16 cellular contexts compared by ENCODE assay signal in the genomic region with DNA sequence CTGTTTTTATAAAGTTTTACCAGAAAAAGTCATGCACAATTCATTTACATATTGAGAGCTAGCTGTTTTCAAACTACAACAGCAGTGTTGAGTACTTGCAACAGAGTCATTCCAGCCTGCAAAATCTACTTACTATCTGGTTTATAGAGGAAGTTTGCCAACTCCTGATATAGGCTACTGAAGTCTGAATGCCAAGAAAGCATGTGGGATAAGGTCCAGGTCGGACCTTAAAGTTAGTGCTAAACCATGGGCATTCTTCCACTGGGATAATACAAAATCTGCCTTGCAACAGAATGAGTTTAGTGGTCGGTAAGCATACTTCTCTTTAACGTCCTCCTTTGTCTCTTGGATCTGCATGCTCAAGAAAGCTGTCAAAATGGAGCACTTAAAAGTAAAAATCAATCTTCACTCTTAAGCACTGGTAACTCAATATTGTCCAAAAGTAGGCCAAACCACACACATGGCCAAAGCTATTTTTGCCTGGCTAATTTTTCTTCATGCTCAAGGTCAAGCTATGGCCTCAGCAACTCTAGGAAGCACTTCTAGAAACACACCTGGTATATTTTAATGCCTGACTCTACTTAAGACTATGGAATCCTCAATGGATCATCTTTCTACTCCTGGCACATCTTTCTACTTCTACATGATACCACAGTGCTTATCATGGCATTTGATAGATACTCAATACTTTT.
A peak's percentile ranks its signal among the peaks of the same experiment; 100 is the strongest.
DNase-seq lines count a peak whose midpoint lies in the region; FAIRE-seq and TF ChIP-seq lines count a peak whose summit lies in the region.
"Had no signal": no experiment of that assay in that cellular context is flagged by ENCODE, and none has a peak within 500 bp of the region (broad histone marks: within the 10 kb centered on the region; RNA-seq: fewer than 3 reads in every experiment).

No MANE protein-coding gene starts in this region.

- WGBS in thyroid gland, 2 donors = 77 to 85% methylated on average over 3 of the region's 3 CpGs

- no peak overlapping the region for H3K4me2 ChIP-seq in astrocyte (ENCODE audit: low read length)

- peaks cover 14% of the 10 kb centered on the region for H3K4me1 Mint-ChIP-seq in astrocyte (ENCODE audit: low read depth, unreplicated experiment)

- no peak overlapping the region for H3K27ac Mint-ChIP-seq in astrocyte (ENCODE audit: unreplicated experiment)
- H3K27ac Mint-ChIP-seq: CD8-positive, alpha-beta T cell had no signal

- H3K9me3 Mint-ChIP-seq in astrocyte (ENCODE audit: unreplicated experiment) = peaks cover 9% of the 10 kb centered on the region

- H3K4me3 Mint-ChIP-seq in astrocyte (ENCODE audit: unreplicated experiment) = no peak overlapping the region
- H3K4me3 Mint-ChIP-seq: CD8-positive, alpha-beta T cell had no signal

- FAIRE-seq in astrocyte (lab: Jason Lieb, UNC) = no peak
- FAIRE-seq: GM12891 had no signal

- H3K9me3 ChIP-seq in astrocyte (ENCODE audit: insufficient read depth, low read depth, low read length) (no peaks in the 10 kb centered on the region), skeletal muscle tissue (ENCODE audit: control insufficient read depth in 3 of 3, low read length in 3 of 3) (no peaks in the 10 kb centered on the region), thyroid gland (no peaks in the 10 kb centered on the region)
- H3K9me3 ChIP-seq: BE2C had no signal

- DNase-seq in DMS53 (lab: John Stamatoyannopoulos, UW) (peak; percentile 19), DMS53 treated with DMSO at 0.1 percent for 48 hours (lab: John Stamatoyannopoulos, UW; ENCODE audit: unreplicated experiment) (no peak), astrocyte (ENCODE audit: low read depth) (peak; percentile 56), fibroblast of villous mesenchyme (ENCODE audit: low read depth) (peak; percentile 38), NCI-H2029 treated with DMSO at 0.1 percent for 48 hours (lab: John Stamatoyannopoulos, UW) (no peak), thyroid gland (no peak)
- DNase-seq in activated CD4-positive, alpha-beta T cell treated with anti-CD3 and anti-CD28 coated beads, Interleukin-2, amount 50 U/mL, for 48 hours = no peak
- DNase-seq: BE2C; CD8-positive, alpha-beta T cell; GF-D8; Kasumi-1; NCI-H187 treated with DMSO at 0.1 percent for 48 hours; NCI-H446 treated with DMSO at 0.1 percent for 48 hours had no signal

- no peak for TF ChIP-seq CTCF in astrocyte (IDR thresholded peaks at IDR 0.05; ENCODE audit: insufficient read depth, low read depth, low read length)
- TF ChIP-seq CTCF in fibroblast of villous mesenchyme (IDR thresholded peaks at IDR 0.05; ENCODE audit: insufficient read depth, low read depth, low read length) = no peak
- no peak for TF ChIP-seq CTCF in thyroid gland (IDR thresholded peaks at IDR 0.05)

- no peaks in the 10 kb centered on the region for H3K36me3 Mint-ChIP-seq in astrocyte (ENCODE audit: low read depth, unreplicated experiment)
- H3K36me3 Mint-ChIP-seq: CD8-positive, alpha-beta T cell had no signal

- no peaks in the 10 kb centered on the region for H3K79me2 ChIP-seq in astrocyte (ENCODE audit: insufficient read depth, low read length)

- no peak overlapping the region for H2AFZ ChIP-seq in astrocyte (ENCODE audit: low read depth, low read length)

- H3K27me3 Mint-ChIP-seq in astrocyte (ENCODE audit: low read depth, unreplicated experiment) = no peaks in the 10 kb centered on the region

- H3K4me1 ChIP-seq in astrocyte (ENCODE audit: insufficient read depth, low read length) (peaks cover 5% of the 10 kb centered on the region), skeletal muscle tissue (ENCODE audit: control insufficient read depth in 3 of 3, insufficient read depth in 3 of 3, low read length in 3 of 3) (peaks cover 12 to 18% (median 16%) of the 10 kb centered on the region in 3 donors), thyroid gland (no peaks in the 10 kb centered on the region)

- H3K27me3 ChIP-seq in astrocyte (ENCODE audit: insufficient read depth, low read length) (no peaks in the 10 kb centered on the region), skeletal muscle tissue (ENCODE audit: control insufficient read depth in 3 of 3, insufficient read depth in 3 of 3, low read length in 3 of 3) (no peaks in the 10 kb centered on the region), thyroid gland (no peaks in the 10 kb centered on the region)
- H3K27me3 ChIP-seq: BE2C had no signal

- no peak overlapping the region for H3K9ac ChIP-seq in astrocyte (ENCODE audit: low read length)
- H3K9ac ChIP-seq in skeletal muscle tissue (ENCODE audit: low read depth in 1 of 3, low read length in 3 of 3) = no peak overlapping the region

- H3K27ac ChIP-seq in astrocyte (ENCODE audit: low read depth, low read length) (no peak overlapping the region), skeletal muscle tissue (ENCODE audit: low read depth, low read length) (peak overlapping the region; percentile 82), thyroid gland (no peak overlapping the region)
- H3K27ac ChIP-seq: 22Rv1 had no signal

- no peaks in the 10 kb centered on the region for H4K20me1 ChIP-seq in astrocyte (ENCODE audit: insufficient read depth, low read length)

- no peak for TF ChIP-seq POLR2A in thyroid gland (IDR thresholded peaks at IDR 0.05)

- H3K4me3 ChIP-seq in astrocyte (ENCODE audit: insufficient read depth, low read depth, low read length) (no peak overlapping the region), fibroblast of villous mesenchyme (ENCODE audit: low read depth, low read length) (no peak overlapping the region), skeletal muscle tissue (ENCODE audit: low read length in 3 of 3) (peak overlapping the region in 1 of 3 donors; percentile 6), thyroid gland (replicated peaks in 1 of 3) (no peak overlapping the region)

- no peaks in the 10 kb centered on the region for H3K36me3 ChIP-seq in astrocyte (ENCODE audit: insufficient read depth, low read length)
- H3K36me3 ChIP-seq in skeletal muscle tissue (ENCODE audit: control insufficient read depth in 3 of 3, insufficient read depth in 3 of 3, low read length in 3 of 3) = no peaks in the 10 kb centered on the region
- H3K36me3 ChIP-seq in thyroid gland = no peaks in the 10 kb centered on the region
- H3K36me3 ChIP-seq: BE2C had no signal

- intact Hi-C loops in thyroid gland (cut with DNase I) = no loop called here

Comparison
In these comparisons a context has a peak if more than half of its experiments do, and no peak if none do; other contexts are left out.
1. DNase-seq: peak in DMS53 (single experiment), astrocyte (single experiment) and fibroblast of villous mesenchyme (single experiment); none in DMS53 treated with DMSO at 0.1 percent for 48 hours (single experiment), NCI-H2029 treated with DMSO at 0.1 percent for 48 hours (single experiment), thyroid gland (0 of 2) and activated CD4-positive, alpha-beta T cell treated with anti-CD3 and anti-CD28 coated beads, Interleukin-2, amount 50 U/mL, for 48 hours (0 of 2).